In genomic region chr9:75911390-75911789, GRCh38 we compare ENCODE assay signal across 17 cellular contexts. TPM values are rescaled to one million over a fixed set of nuclear protein-coding genes. Genes with fewer than 3 reads are reported as not detected.
DNase-seq lines count a peak whose midpoint lies in the region; ATAC-seq and TF ChIP-seq lines count a peak whose summit lies in the region.
"Had no signal": no experiment of that assay in that cellular context is flagged by ENCODE, and none has a peak within 500 bp of the region (broad histone marks: within the 10 kb centered on the region; RNA-seq: fewer than 3 reads in every experiment).

No MANE protein-coding gene starts in this region.

- H3K27ac Mint-ChIP-seq in activated CD4-positive, alpha-beta T cell treated with anti-CD3 and anti-CD28 coated beads for 36 hours, result no peak overlapping the region
- H3K27ac Mint-ChIP-seq in activated naive CD4-positive, alpha-beta T cell treated with anti-CD3 and anti-CD28 coated beads, Interleukin-2, amount 10 ng/mL, durations not matched to agents 7 days and 5 days, result no peak overlapping the region
- H3K27ac Mint-ChIP-seq in Calu3 (ENCODE audit: unreplicated experiment), result peak overlapping the region; percentile 91
- H3K27ac Mint-ChIP-seq: CD4-positive, alpha-beta memory T cell had no signal

- CTCF ChIA-PET in activated CD4-positive, alpha-beta T cell treated with anti-CD3 and anti-CD28 coated beads for 36 hours (lab: Charles Lee), result interaction anchor here (0.6 to 1.2 kb wide), 4 partner anchors 13 to 1644 kb away, joined by 3 to 5 read pairs (median 4); no protein-coding TSS in a partner anchor
- CTCF ChIA-PET in activated naive CD4-positive, alpha-beta T cell treated with anti-CD3 and anti-CD28 coated beads, Interleukin-2, amount 10 ng/mL, durations not matched to agents 7 days and 5 days (lab: Charles Lee), result no interaction called here
- CTCF ChIA-PET in Calu3 (lab: Charles Lee), result interaction anchor here (0.7 kb wide), 1 partner anchor 21 kb away, joined by 3 read pairs; the partner anchor contains the start of gene PCSK5

- H3K4me1 Mint-ChIP-seq in activated CD4-positive, alpha-beta T cell treated with anti-CD3 and anti-CD28 coated beads for 36 hours, result peaks cover 44% of the 10 kb centered on the region
- no peaks in the 10 kb centered on the region for H3K4me1 Mint-ChIP-seq in activated naive CD4-positive, alpha-beta T cell treated with anti-CD3 and anti-CD28 coated beads, Interleukin-2, amount 10 ng/mL, durations not matched to agents 7 days and 5 days
- H3K4me1 Mint-ChIP-seq in Calu3 (ENCODE audit: low read depth, unreplicated experiment), result peaks cover 84% of the 10 kb centered on the region

- no peak overlapping the region for H3K4me3 Mint-ChIP-seq in activated CD4-positive, alpha-beta T cell treated with anti-CD3 and anti-CD28 coated beads for 36 hours
- no peak overlapping the region for H3K4me3 Mint-ChIP-seq in activated naive CD4-positive, alpha-beta T cell treated with anti-CD3 and anti-CD28 coated beads, Interleukin-2, amount 10 ng/mL, durations not matched to agents 7 days and 5 days
- peak overlapping the region; percentile 2 for H3K4me3 Mint-ChIP-seq in Calu3 (ENCODE audit: low read depth, unreplicated experiment)
- H3K4me3 Mint-ChIP-seq: CD4-positive, alpha-beta memory T cell had no signal

- H3K9me3 Mint-ChIP-seq in activated CD4-positive, alpha-beta T cell treated with anti-CD3 and anti-CD28 coated beads for 36 hours (ENCODE audit: low read depth), result no peaks in the 10 kb centered on the region
- no peaks in the 10 kb centered on the region for H3K9me3 Mint-ChIP-seq in activated naive CD4-positive, alpha-beta T cell treated with anti-CD3 and anti-CD28 coated beads, Interleukin-2, amount 10 ng/mL, durations not matched to agents 7 days and 5 days
- H3K9me3 Mint-ChIP-seq in Calu3 (ENCODE audit: low read depth, unreplicated experiment), result no peaks in the 10 kb centered on the region

- no peaks in the 10 kb centered on the region for H3K27me3 Mint-ChIP-seq in activated CD4-positive, alpha-beta T cell treated with anti-CD3 and anti-CD28 coated beads for 36 hours
- H3K27me3 Mint-ChIP-seq in activated naive CD4-positive, alpha-beta T cell treated with anti-CD3 and anti-CD28 coated beads, Interleukin-2, amount 10 ng/mL, durations not matched to agents 7 days and 5 days, result no peaks in the 10 kb centered on the region
- H3K27me3 Mint-ChIP-seq in Calu3 (ENCODE audit: unreplicated experiment), result no peaks in the 10 kb centered on the region
- H3K27me3 Mint-ChIP-seq: CD4-positive, alpha-beta memory T cell had no signal

- POLR2A ChIA-PET in activated CD4-positive, alpha-beta T cell treated with anti-CD3 and anti-CD28 coated beads for 36 hours (lab: Charles Lee), result no interaction called here

- peak; percentile 59 for DNase-seq in activated CD4-positive, alpha-beta T cell treated with anti-CD3 and anti-CD28 coated beads for 36 hours
- DNase-seq in activated CD4-positive, alpha-beta T cell treated with anti-CD3 and anti-CD28 coated beads, Interleukin-2, amount 50 U/mL, for 1 hour, result no peak
- DNase-seq in activated naive CD4-positive, alpha-beta T cell treated with Interleukin-2 at 50 U/mL for 16 hours, result peak; percentile 7
- no peak for DNase-seq in activated naive CD4-positive, alpha-beta T cell treated with anti-CD3 and anti-CD28 coated beads, Interleukin-2, amount 10 ng/mL, durations not matched to agents 7 days and 5 days
- no peak for DNase-seq in Calu3
- DNase-seq in kidney tubule cell (ENCODE audit: low spot score), result peak; percentile 54
- DNase-seq in NCI-H1417 (lab: John Stamatoyannopoulos, UW), result no peak
- DNase-seq: 8988T; CD4-positive, alpha-beta memory T cell; DMS79 treated with DMSO at 0.1 percent for 48 hours; H7; KG1; NCI-H146; NCI-H2081; NCI-H748 treated with DMSO at 0.1 percent for 48 hours had no signal

- H3K36me3 Mint-ChIP-seq in activated CD4-positive, alpha-beta T cell treated with anti-CD3 and anti-CD28 coated beads for 36 hours (ENCODE audit: low read depth), result peaks cover 6% of the 10 kb centered on the region
- no peaks in the 10 kb centered on the region for H3K36me3 Mint-ChIP-seq in activated naive CD4-positive, alpha-beta T cell treated with anti-CD3 and anti-CD28 coated beads, Interleukin-2, amount 10 ng/mL, durations not matched to agents 7 days and 5 days
- peaks cover 17% of the 10 kb centered on the region for H3K36me3 Mint-ChIP-seq in Calu3 (ENCODE audit: insufficient read depth, unreplicated experiment)

- peak; percentile 95 for ATAC-seq in activated CD4-positive, alpha-beta T cell treated with anti-CD3 and anti-CD28 coated beads for 36 hours
- ATAC-seq in GM21515 (IDR thresholded peaks at IDR 0.05; ENCODE audit: unreplicated experiment), result no peak
- ATAC-seq: HepG2 had no signal

- intact Hi-C loops in activated CD4-positive, alpha-beta T cell treated with anti-CD3 and anti-CD28 coated beads for 36 hours (cut with DNase I, micrococcal nuclease), result loop anchor here (1.0 to 5.0 kb wide), 5 partner anchors 21 to 205 kb away; partner anchors contain the start of gene PCSK5 (in 1 of the 2)
- intact Hi-C loops in Calu3 (cut with micrococcal nuclease; ENCODE audit: unreplicated experiment), result no loop called here

- no peak for TF ChIP-seq CTCF in Calu3 (IDR thresholded peaks at IDR 0.05; ENCODE audit: unreplicated experiment)

- BruUV-seq in Calu3 (replicated peaks; lab: Mats Ljungman, UMichigan), result no TSS peak

RNA-seq across cellular contexts. Expression of gene PCSK5, which starts 20.9 kb away (rescaled TPM):
- total RNA-seq in activated CD4-positive, alpha-beta T cell treated with anti-CD3 and anti-CD28 coated beads for 36 hours, result 1 to 10 TPM; 3.0 to 3.1 TPM
- total RNA-seq in Calu3 (2022), result 38.4 and 46.6 TPM in 2 replicates

Comparison
In these comparisons a context has a peak if more than half of its experiments do, and no peak if none do; other contexts are left out.
1. DNase-seq: peak in activated CD4-positive, alpha-beta T cell treated with anti-CD3 and anti-CD28 coated beads for 36 hours (single experiment), activated naive CD4-positive, alpha-beta T cell treated with Interleukin-2 at 50 U/mL for 16 hours (single experiment) and kidney tubule cell (single experiment); none in activated CD4-positive, alpha-beta T cell treated with anti-CD3 and anti-CD28 coated beads, Interleukin-2, amount 50 U/mL, for 1 hour (single experiment), activated naive CD4-positive, alpha-beta T cell treated with anti-CD3 and anti-CD28 coated beads, Interleukin-2, amount 10 ng/mL, durations not matched to agents 7 days and 5 days (single experiment), Calu3 (single experiment) and NCI-H1417 (0 of 3).